ENCODE assay signal across 17 cellular contexts in genomic region chr13:112680741-112681360, GRCh38. TPM values are rescaled to one million over a fixed set of nuclear protein-coding genes. Genes with fewer than 3 reads are reported as not detected.
DNase-seq lines count a peak whose midpoint lies in the region; ATAC-seq and FAIRE-seq lines count a peak whose summit lies in the region.
"Had no signal": no experiment of that assay in that cellular context is flagged by ENCODE, and none has a peak within 500 bp of the region (broad histone marks: within the 10 kb centered on the region; RNA-seq: fewer than 3 reads in every experiment).

No MANE protein-coding gene starts in this region.

- no peaks in the 10 kb centered on the region for H3K36me3 ChIP-seq in neuronal stem cell (replicated peaks in 1 of 2; ENCODE audit: control insufficient read depth in 2 of 2, insufficient read depth in 2 of 2, low read length in 2 of 2)

- no peak overlapping the region for H4K91ac ChIP-seq in neuronal stem cell (ENCODE audit: low read depth, low read length, poor library complexity)

- H3K9me3 ChIP-seq in neuronal stem cell (replicated peaks in 1 of 2; ENCODE audit: control insufficient read depth in 2 of 2, insufficient read depth in 1 of 2, low read depth in 1 of 2, low read length in 2 of 2) = peaks cover 4 to 6% of the 10 kb centered on the region in 2 donors

- H2BK120ac ChIP-seq in neuronal stem cell (ENCODE audit: low read depth, low read length) = peak overlapping the region; percentile 76

- no CpG with 5 or more reads among the region's 17 CpGs for WGBS in neuronal stem cell (ENCODE audit: extremely low coverage in 2 of 2, insufficient read length in 2 of 2, insufficient replicate concordance in 1 of 2), 2 donors

- H2BK5ac ChIP-seq in neuronal stem cell (ENCODE audit: low read length) = peak overlapping the region; percentile 75

- ATAC-seq in Right ventricle myocardium inferior = no peak
- ATAC-seq in esophagus mucosa = peak; percentile 13
- ATAC-seq: PC-3 had no signal

- H2AFZ ChIP-seq in neuronal stem cell (ENCODE audit: low read length) = no peak overlapping the region

- H3K4ac ChIP-seq in neuronal stem cell (ENCODE audit: low read length) = peak overlapping the region; percentile 53

- no peak overlapping the region for H3K9ac ChIP-seq in neuronal stem cell (ENCODE audit: low read depth, low read length, poor library complexity)
- H3K9ac ChIP-seq: KMS-11 had no signal

- DNase-seq in cardiac septum (ENCODE audit: low spot score) (peak; percentile 63), Right ventricle myocardium inferior (ENCODE audit: missing footprints) (no peak), neuronal stem cell (ENCODE audit: low spot score) (no peak), urothelium cell line (ENCODE audit: low spot score) (no peak), dermis blood vessel endothelial cell (no peak), GM03348 (ENCODE audit: low spot score) (no peak)
- DNase-seq: DMS79 treated with DMSO at 0.1 percent for 48 hours, NCI-H1048, NCI-H146, NCI-H2029 treated with DMSO at 0.1 percent for 48 hours, NCI-H2171, NCI-H526, PC-3, RPMI8226 had no signal

- no peak overlapping the region for H2BK12ac ChIP-seq in neuronal stem cell (ENCODE audit: low read length)

- H3K79me1 ChIP-seq in neuronal stem cell (ENCODE audit: low read depth, low read length) = no peaks in the 10 kb centered on the region

- H3K27me3 ChIP-seq in neuronal stem cell (ENCODE audit: control insufficient read depth in 3 of 3, insufficient read depth in 3 of 3, low read depth in 1 of 3, low read length in 3 of 3) = peaks cover 0 to 7% (median 0%) of the 10 kb centered on the region in 3 experiments

- no peaks in the 10 kb centered on the region for H3K4me1 ChIP-seq in neuronal stem cell (ENCODE audit: control insufficient read depth in 2 of 2, insufficient read depth in 1 of 2, low read depth in 1 of 2, low read length in 2 of 2)

- no peak overlapping the region for H4K8ac ChIP-seq in neuronal stem cell (ENCODE audit: low read depth, low read length)

- H3K4me2 ChIP-seq in neuronal stem cell (ENCODE audit: insufficient read depth, low read length, poor library complexity, severe bottlenecking) = no peak overlapping the region
- H3K4me2 ChIP-seq: KMS-11 had no signal

- H2AK5ac ChIP-seq in neuronal stem cell (ENCODE audit: low read depth, low read length) = peak overlapping the region; percentile 5

- no peak overlapping the region for H3K23ac ChIP-seq in neuronal stem cell (ENCODE audit: low read depth, low read length, poor library complexity)

- H3K18ac ChIP-seq in neuronal stem cell (ENCODE audit: low read length) = peak overlapping the region; percentile 45

- no peak overlapping the region for H3K27ac ChIP-seq in neuronal stem cell (replicated peaks; ENCODE audit: low read length)
- H3K27ac ChIP-seq: KMS-11 had no signal

- intact Hi-C loops in cardiac septum (cut with DNase I) (no loop called here), Right ventricle myocardium inferior (cut with DNase I) (loop anchor here (10.0 kb wide), 1 partner anchor 134 kb away; no protein-coding TSS in a partner anchor)

- no peak overlapping the region for H3K14ac ChIP-seq in neuronal stem cell (ENCODE audit: low read length)

- no peak overlapping the region for H3K4me3 ChIP-seq in neuronal stem cell (ENCODE audit: low read length in 2 of 2)

- peak; percentile 77 for FAIRE-seq in urothelium cell line (lab: Jason Lieb, UNC)
- FAIRE-seq: H54 had no signal

- H2BK15ac ChIP-seq in neuronal stem cell (ENCODE audit: low read length) = peak overlapping the region; percentile 67

RNA-seq across cellular contexts. Expression of gene ATP11A, which starts 9.0 kb away (rescaled TPM):
- total RNA-seq in cardiac septum (96.5 TPM), Right ventricle myocardium inferior (89.9 TPM), esophagus mucosa (16.7 TPM), dermis blood vessel endothelial cell (32.0 and 41.7 TPM in 2 replicates)
- 22.9 TPM for polyA plus RNA-seq in neuronal stem cell (2013, experiment 1 of 2)
- polyA plus RNA-seq in neuronal stem cell (2013, experiment 2 of 2) = 23.4 TPM
